In genomic region chr4:8076023-8076422, GRCh38 we compare ENCODE assay signal across 14 cellular contexts.
DNase-seq lines count a peak whose midpoint lies in the region; ATAC-seq and TF ChIP-seq lines count a peak whose summit lies in the region.
"Had no signal": no experiment of that assay in that cellular context is flagged by ENCODE, and none has a peak within 500 bp of the region (broad histone marks: within the 10 kb centered on the region; RNA-seq: fewer than 3 reads in every experiment).

No MANE protein-coding gene starts in this region.

- H3K27me3 ChIP-seq in neuronal stem cell (ENCODE audit: control insufficient read depth in 3 of 3, insufficient read depth in 3 of 3, low read depth in 1 of 3, low read length in 3 of 3): peaks cover 0 to 46% (median 3%) of the 10 kb centered on the region in 3 experiments
- no peaks in the 10 kb centered on the region for H3K27me3 ChIP-seq in aorta (ENCODE audit: control insufficient read depth in 1 of 2, insufficient read depth in 2 of 2, low read length in 1 of 2)
- no peaks in the 10 kb centered on the region for H3K27me3 ChIP-seq in transverse colon

- H3K9ac ChIP-seq in neuronal stem cell (ENCODE audit: low read depth, low read length, poor library complexity): no peak overlapping the region

- H3K27ac ChIP-seq in RWPE1 (peak overlapping the region; percentile 21; the same call in 1 of the 2 replicates), neuronal stem cell (replicated peaks; ENCODE audit: low read length) (no peak overlapping the region), aorta (ENCODE audit: low read depth in 1 of 2, low read length in 2 of 2) (no peak overlapping the region), transverse colon (no peak overlapping the region)
- H3K27ac ChIP-seq: 22Rv1 had no signal

- peaks cover 16% of the 10 kb centered on the region in 2 donors for H3K36me3 Mint-ChIP-seq in stimulated activated naive B cell treated with anti-CD40 and anti-IgM and Interleukin-4, amounts not matched to agents 10 μg/mL and 1 μg/mL and 100 μg/mL, for 72 hours
- H3K36me3 Mint-ChIP-seq: CD8-positive, alpha-beta memory T cell; IgD-negative memory B cell had no signal

- peaks cover 8 to 20% of the 10 kb centered on the region in 2 donors for H3K27me3 Mint-ChIP-seq in stimulated activated naive B cell treated with anti-CD40 and anti-IgM and Interleukin-4, amounts not matched to agents 10 μg/mL and 1 μg/mL and 100 μg/mL, for 72 hours

- POLR2A ChIA-PET in RWPE1 (lab: Yijun Ruan, JAX; ENCODE audit: low non-redundant PET): no interaction called here

- no peak overlapping the region for H3K4me3 ChIP-seq in neuronal stem cell (ENCODE audit: low read length in 2 of 2)
- no peak overlapping the region for H3K4me3 ChIP-seq in aorta (ENCODE audit: low read length in 2 of 2)
- H3K4me3 ChIP-seq in transverse colon: no peak overlapping the region
- H3K4me3 ChIP-seq: HAP-1 had no signal

- H2AFZ ChIP-seq in neuronal stem cell (ENCODE audit: low read length): no peak overlapping the region

- no peaks in the 10 kb centered on the region for H3K36me3 ChIP-seq in neuronal stem cell (replicated peaks in 1 of 2; ENCODE audit: control insufficient read depth in 2 of 2, insufficient read depth in 2 of 2, low read length in 2 of 2)
- H3K36me3 ChIP-seq in aorta (ENCODE audit: control insufficient read depth in 1 of 2, insufficient read depth in 2 of 2, low read length in 1 of 2): no peaks in the 10 kb centered on the region
- H3K36me3 ChIP-seq in transverse colon: no peaks in the 10 kb centered on the region
- H3K36me3 ChIP-seq: HAP-1 had no signal

- TF ChIP-seq POLR2A in transverse colon (IDR thresholded peaks at IDR 0.05): no peak

- H3K14ac ChIP-seq in neuronal stem cell (ENCODE audit: low read length): no peak overlapping the region

- ATAC-seq in aorta (ENCODE audit: low FRiP score): no peak
- no peak for ATAC-seq in HG03039 (IDR thresholded peaks at IDR 0.05; ENCODE audit: unreplicated experiment)
- ATAC-seq in stimulated activated naive B cell treated with anti-CD40 and anti-IgM and Interleukin-4, amounts not matched to agents 10 μg/mL and 1 μg/mL and 100 μg/mL, for 72 hours (replicated peaks): no peak

- H4K8ac ChIP-seq in neuronal stem cell (ENCODE audit: low read depth, low read length): no peak overlapping the region

- H2BK5ac ChIP-seq in neuronal stem cell (ENCODE audit: low read length): no peak overlapping the region

- H3K9me3 ChIP-seq in neuronal stem cell (replicated peaks in 1 of 2; ENCODE audit: control insufficient read depth in 2 of 2, insufficient read depth in 1 of 2, low read depth in 1 of 2, low read length in 2 of 2): no peaks in the 10 kb centered on the region
- no peaks in the 10 kb centered on the region for H3K9me3 ChIP-seq in aorta (ENCODE audit: control insufficient read depth, low read length)
- no peaks in the 10 kb centered on the region for H3K9me3 ChIP-seq in transverse colon
- H3K9me3 ChIP-seq: Caco-2, HAP-1 had no signal

- H2BK15ac ChIP-seq in neuronal stem cell (ENCODE audit: low read length): peak overlapping the region; percentile 51

- H3K27ac Mint-ChIP-seq in stimulated activated naive B cell treated with anti-CD40 and anti-IgM and Interleukin-4, amounts not matched to agents 10 μg/mL and 1 μg/mL and 100 μg/mL, for 72 hours: no peak overlapping the region
- H3K27ac Mint-ChIP-seq: HFFc6, IgD-negative memory B cell had no signal

- no peak overlapping the region for H3K4me2 ChIP-seq in neuronal stem cell (ENCODE audit: insufficient read depth, low read length, poor library complexity, severe bottlenecking)

- in situ Hi-C loops in transverse colon (cut with MboI; ENCODE audit: low pct_ligation_motif_present in 1 of 4, low pct_unique_long_range_greater_than_20kb in 1 of 4, low sequenced_read_pairs in 3 of 4): no loop called here

- H2AK5ac ChIP-seq in neuronal stem cell (ENCODE audit: low read depth, low read length): peak overlapping the region; percentile 25

- no peak overlapping the region for H3K23ac ChIP-seq in neuronal stem cell (ENCODE audit: low read depth, low read length, poor library complexity)

- H3K4me1 ChIP-seq in neuronal stem cell (ENCODE audit: control insufficient read depth in 2 of 2, insufficient read depth in 1 of 2, low read depth in 1 of 2, low read length in 2 of 2) (peaks cover 20 to 26% of the 10 kb centered on the region in 2 donors), aorta (ENCODE audit: control insufficient read depth in 1 of 2, insufficient read depth in 2 of 2, low read length in 2 of 2) (no peaks in the 10 kb centered on the region), transverse colon (peaks cover 0 to 8% (median 1%) of the 10 kb centered on the region in 4 donors)
- H3K4me1 ChIP-seq: Caco-2, HAP-1 had no signal

- no peak for TF ChIP-seq CTCF in RWPE1 (conservative IDR thresholded peaks at IDR 0.05; ENCODE audit: low read depth)
- no peak for TF ChIP-seq CTCF in transverse colon (IDR thresholded peaks at IDR 0.05)

- no peak overlapping the region for H2BK12ac ChIP-seq in neuronal stem cell (ENCODE audit: low read length)

- peak overlapping the region; percentile 73 for H3K18ac ChIP-seq in neuronal stem cell (ENCODE audit: low read length)

- H3K9me3 Mint-ChIP-seq in stimulated activated naive B cell treated with anti-CD40 and anti-IgM and Interleukin-4, amounts not matched to agents 10 μg/mL and 1 μg/mL and 100 μg/mL, for 72 hours: no peaks in the 10 kb centered on the region
- H3K9me3 Mint-ChIP-seq: CD8-positive, alpha-beta memory T cell; HFFc6; IgD-negative memory B cell had no signal

- peak overlapping the region; percentile 9 for H4K91ac ChIP-seq in neuronal stem cell (ENCODE audit: low read depth, low read length, poor library complexity)

- H3K4ac ChIP-seq in neuronal stem cell (ENCODE audit: low read length): no peak overlapping the region

- DNase-seq in DMS79 treated with DMSO at 0.1 percent for 48 hours (lab: John Stamatoyannopoulos, UW) (peak; percentile 5), DMS79 (lab: John Stamatoyannopoulos, UW) (no peak), RWPE1 (ENCODE audit: low spot score) (no peak), neuronal stem cell (ENCODE audit: low spot score) (no peak), aorta (peak; percentile 13 to 53), transverse colon (no peak)
- DNase-seq in stimulated activated naive B cell treated with anti-CD40 and anti-IgM and Interleukin-4, amounts not matched to agents 10 μg/mL and 1 μg/mL and 100 μg/mL, for 72 hours: no peak
- DNase-seq: Caco-2; CD8-positive, alpha-beta memory T cell; HFFc6 had no signal

- CTCF ChIA-PET in RWPE1 (lab: Yijun Ruan, JAX): no interaction called here

- intact Hi-C loops in aorta (cut with DNase I): no loop called here
- intact Hi-C loops in transverse colon (cut with DNase I; ENCODE audit: low total_unique reads): no loop called here

- no peak overlapping the region for H3K4me3 Mint-ChIP-seq in stimulated activated naive B cell treated with anti-CD40 and anti-IgM and Interleukin-4, amounts not matched to agents 10 μg/mL and 1 μg/mL and 100 μg/mL, for 72 hours
- H3K4me3 Mint-ChIP-seq: CD8-positive, alpha-beta memory T cell; HFFc6; IgD-negative memory B cell had no signal

- WGBS in neuronal stem cell (ENCODE audit: extremely low coverage in 2 of 2, insufficient read length in 2 of 2, insufficient replicate concordance in 1 of 2), 2 donors: no CpG with 5 or more reads among the region's 7 CpGs
- 75 to 81% methylated on average over 7 of the region's 7 CpGs for WGBS in aorta, 2 donors
- WGBS in transverse colon (ENCODE audit: low coverage in 1 of 2), 2 donors: 78% methylated on average over 7 of the region's 7 CpGs; no CpG with 5 or more reads in 1 of the 2 donors

- no peak for TF ChIP-seq EP300 in transverse colon (IDR thresholded peaks at IDR 0.05; ENCODE audit: low read depth)

- peaks cover 5 to 13% of the 10 kb centered on the region in 2 donors for H3K4me1 Mint-ChIP-seq in stimulated activated naive B cell treated with anti-CD40 and anti-IgM and Interleukin-4, amounts not matched to agents 10 μg/mL and 1 μg/mL and 100 μg/mL, for 72 hours
- H3K4me1 Mint-ChIP-seq: CD8-positive, alpha-beta memory T cell had no signal

- H3K79me1 ChIP-seq in neuronal stem cell (ENCODE audit: low read depth, low read length): peaks cover 2% of the 10 kb centered on the region

- no peak overlapping the region for H2BK120ac ChIP-seq in neuronal stem cell (ENCODE audit: low read depth, low read length)

Comparison
In these comparisons a context has a peak if more than half of its experiments do, and no peak if none do; other contexts are left out.
1. DNase-seq: peak in DMS79 treated with DMSO at 0.1 percent for 48 hours (single experiment) and aorta (2 of 2); none in DMS79 (single experiment), RWPE1 (single experiment), neuronal stem cell (single experiment), stimulated activated naive B cell treated with anti-CD40 and anti-IgM and Interleukin-4, amounts not matched to agents 10 μg/mL and 1 μg/mL and 100 μg/mL, for 72 hours (single experiment) and transverse colon (single experiment).